In the genomic region with DNA sequence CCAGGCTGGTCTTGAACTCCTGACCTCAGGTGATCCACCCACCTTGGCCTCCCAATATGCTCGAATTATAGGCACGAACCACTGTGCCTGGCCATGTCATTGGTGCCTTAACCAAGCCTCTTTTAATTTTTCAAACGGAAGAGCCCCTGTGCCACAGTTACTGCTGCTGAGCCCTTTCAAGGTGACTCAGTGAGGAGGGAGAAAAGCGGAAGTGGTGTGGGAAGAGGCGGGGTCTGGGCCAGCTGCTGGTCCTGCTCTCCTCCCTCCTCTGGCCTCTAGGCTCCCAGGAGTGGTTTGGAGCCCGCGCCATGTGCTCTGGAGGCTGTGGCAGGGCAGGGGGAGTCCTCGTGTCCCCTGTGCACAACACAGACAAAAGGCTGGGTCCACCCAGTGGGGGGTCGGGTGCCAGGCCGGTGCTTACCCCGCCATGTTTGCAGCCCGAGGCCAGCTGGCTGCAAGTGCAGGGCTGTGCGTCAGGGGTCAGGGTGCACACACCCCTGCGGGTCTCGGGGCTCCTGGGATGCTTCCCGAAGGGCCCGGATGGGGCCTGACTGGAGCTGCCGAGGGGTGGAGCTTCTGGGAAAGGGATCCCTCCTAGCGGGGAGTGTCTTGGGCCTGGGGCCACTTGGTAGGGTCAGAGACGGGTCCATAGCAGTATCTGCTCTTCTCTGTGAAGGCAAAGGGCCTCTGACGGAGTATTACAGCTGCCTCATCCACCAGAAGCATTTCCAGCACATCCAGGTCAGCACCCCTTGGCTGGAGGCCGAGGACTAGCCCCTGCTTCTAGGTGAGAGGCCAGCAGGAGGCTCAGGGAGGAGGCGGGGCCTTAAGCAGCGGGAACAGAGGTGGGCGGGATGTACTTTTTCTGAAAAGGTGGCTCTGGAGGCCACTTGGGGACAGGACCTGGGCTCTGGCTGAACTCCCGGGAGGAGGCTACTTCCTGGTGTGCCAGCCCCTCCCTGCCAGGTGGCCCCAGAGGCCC, we compare ENCODE assay signal across 8 cellular contexts.
A peak's percentile ranks its signal among the peaks of the same experiment; 100 is the strongest.
DNase-seq lines count a peak whose midpoint lies in the region; ATAC-seq, FAIRE-seq and TF ChIP-seq lines count a peak whose summit lies in the region.
"Not testable (repeated sequence)": the region's sequence is repeated elsewhere in the genome, so short reads cannot be mapped to it uniquely, and the experiment has no call there.

No MANE protein-coding gene starts in this region.

- not testable (repeated sequence) for H3K79me1 ChIP-seq in H9 (ENCODE audit: insufficient read depth, low read depth, low read length, poor library complexity, severe bottlenecking); trophoblast cell (ENCODE audit: low read length)

- not testable (repeated sequence) for H3K27me3 ChIP-seq in H9 (ENCODE audit: insufficient read depth, low read length); HepG2 (ENCODE audit: control insufficient read depth in 1 of 2, insufficient read depth in 2 of 2, low read length in 2 of 2); trophoblast cell (ENCODE audit: insufficient read depth, low read length); upper lobe of left lung

- H3K4me1 Mint-ChIP-seq in H9 = peaks cover 19 to 29% of the 10 kb centered on the region in 2 experiments
- not testable (repeated sequence) for H3K4me1 Mint-ChIP-seq in activated CD4-positive, alpha-beta memory T cell treated with anti-CD3 and anti-CD28 coated beads for 36 hours (ENCODE audit: low read depth); activated naive CD8-positive, alpha-beta T cell treated with anti-CD3 and anti-CD28 coated beads for 36 hours

- TF ChIP-seq RAD21 in HepG2 (CRISPR knock-in tag; IDR thresholded peaks at IDR 0.05) = not testable (repeated sequence)

- in situ Hi-C loops in HepG2 (cut with HindIII; ENCODE audit: extremely low pct_ligation_motif_present, low pct_unique_long_range_greater_than_20kb) = not testable (repeated sequence)

- not testable (repeated sequence) for H4K12ac ChIP-seq in trophoblast cell (ENCODE audit: low read depth, low read length)

- H3K23me2 ChIP-seq in H9 (ENCODE audit: insufficient read length, low read depth, low read length, poor library complexity, severe bottlenecking) = not testable (repeated sequence)

- not testable (repeated sequence) for H3T11ph ChIP-seq in H9 (ENCODE audit: low read length)

- H2BK120ac ChIP-seq in H9 (ENCODE audit: low read depth, low read length, poor library complexity, severe bottlenecking); trophoblast cell (ENCODE audit: insufficient read depth, low read length, poor library complexity): not testable (repeated sequence)

- not testable (repeated sequence) for H3K4me2 ChIP-seq in H9 (ENCODE audit: insufficient read depth, insufficient read length, low read length); trophoblast cell (ENCODE audit: low read length)
- peak overlapping the region; percentile 45 for H3K4me2 ChIP-seq in HepG2 (ENCODE audit: low read depth, low read length)

- H3K79me2 ChIP-seq in H9 (ENCODE audit: insufficient read depth, low read length); HepG2 (ENCODE audit: insufficient read depth, low read length); trophoblast cell (ENCODE audit: control insufficient read depth, insufficient read depth, low read length, poor library complexity): not testable (repeated sequence)

- H4K91ac ChIP-seq in H9 (ENCODE audit: insufficient read length, low read depth, low read length) = not testable (repeated sequence)
- peak overlapping the region; percentile 11 for H4K91ac ChIP-seq in trophoblast cell (ENCODE audit: low read depth, low read length)

- not testable (repeated sequence) for ATAC-seq in HepG2; upper lobe of left lung (ENCODE audit: low FRiP score in 2 of 2)

- not testable (repeated sequence) for H3K56ac ChIP-seq in H9 (ENCODE audit: insufficient read length, low read depth, low read length)

- H4K8ac ChIP-seq in H9 (replicated peaks; ENCODE audit: insufficient read length, low read depth, low read length); trophoblast cell (ENCODE audit: low read depth, low read length): not testable (repeated sequence)

- H2AFZ ChIP-seq in H9 (ENCODE audit: low read length); HepG2 (ENCODE audit: low read length); trophoblast cell (ENCODE audit: insufficient read depth, low read length, poor library complexity): not testable (repeated sequence)

- H2BK20ac ChIP-seq in H9 (ENCODE audit: low read depth, low read length, poor library complexity, severe bottlenecking) = not testable (repeated sequence)

- not testable (repeated sequence) for H3K36me3 ChIP-seq in HepG2 (replicated peaks in 1 of 2; ENCODE audit: control insufficient read depth in 1 of 2, insufficient read depth in 2 of 2, low read length in 2 of 2); trophoblast cell (ENCODE audit: control insufficient read depth in 1 of 2, insufficient read depth in 2 of 2, low read length in 2 of 2); upper lobe of left lung

- H3K36me3 Mint-ChIP-seq in H9 (ENCODE audit: insufficient read depth in 1 of 3, low read depth in 3 of 3); activated CD4-positive, alpha-beta memory T cell treated with anti-CD3 and anti-CD28 coated beads for 36 hours; activated naive CD8-positive, alpha-beta T cell treated with anti-CD3 and anti-CD28 coated beads for 36 hours: not testable (repeated sequence)

- not testable (repeated sequence) for H3K23ac ChIP-seq in H9 (ENCODE audit: insufficient read length, low read depth, low read length); trophoblast cell (ENCODE audit: low read length)

- H2BK5ac ChIP-seq in H9 (ENCODE audit: insufficient read length, low read length); trophoblast cell (ENCODE audit: low read depth, low read length, poor library complexity): not testable (repeated sequence)

- not testable (repeated sequence) for H2AK5ac ChIP-seq in H9 (ENCODE audit: insufficient read length, low read length); trophoblast cell (ENCODE audit: low read length)

- not testable (repeated sequence) for TF ChIP-seq POLR2A in NB4 (IDR thresholded peaks at IDR 0.05; ENCODE audit: extremely low read depth, insufficient read length); HepG2 (IDR thresholded peaks at IDR 0.05; ENCODE audit: insufficient read depth in 1 of 2, low read depth in 2 of 2, low read length in 2 of 2); upper lobe of left lung (IDR thresholded peaks at IDR 0.05)

- not testable (repeated sequence) for H3K9me3 ChIP-seq in H9 (ENCODE audit: control insufficient read depth, low read depth, low read length); HepG2 (ENCODE audit: low read length); trophoblast cell (ENCODE audit: insufficient read depth, low read depth, low read length); upper lobe of left lung

- not testable (repeated sequence) for BruUV-seq in HepG2 (replicated peaks; lab: Mats Ljungman, UMichigan)

- not testable (repeated sequence) for TF ChIP-seq EP300 in HepG2 (IDR thresholded peaks at IDR 0.05; ENCODE audit: low read depth in 2 of 2, low read length in 2 of 2); HepG2 (CRISPR knock-in tag; IDR thresholded peaks at IDR 0.05; ENCODE audit: borderline replicate concordance); upper lobe of left lung (IDR thresholded peaks at IDR 0.05)

- TF ChIP-seq CTCF in C4-2B (conservative IDR thresholded peaks at IDR 0.05); H9 (conservative IDR thresholded peaks at IDR 0.05); NB4 (IDR thresholded peaks at IDR 0.05; ENCODE audit: low read depth, low read length); HepG2 (CRISPR knock-in tag; IDR thresholded peaks at IDR 0.05); upper lobe of left lung (IDR thresholded peaks at IDR 0.05): not testable (repeated sequence)

- H3K27ac ChIP-seq in C4-2B = 0 out of 2 replicates have a peak overlapping the region, but pooled peaks have one; percentile 11
- not testable (repeated sequence) for H3K27ac ChIP-seq in H9 (ENCODE audit: insufficient read length, low read depth, low read length); HepG2 (ENCODE audit: extremely low read length, insufficient read depth, low read length); trophoblast cell (ENCODE audit: low read depth, low read length); upper lobe of left lung

- H2BK12ac ChIP-seq in H9 (ENCODE audit: insufficient read length, low read depth, low read length); trophoblast cell (ENCODE audit: low read length): not testable (repeated sequence)

- not testable (repeated sequence) for H3K14ac ChIP-seq in H9 (ENCODE audit: insufficient read depth, low read length); trophoblast cell (ENCODE audit: low read length)

- not testable (repeated sequence) for H3K4me3 ChIP-seq in NB4 (ENCODE audit: low read depth, low read length); HepG2 (replicated peaks in 1 of 3; ENCODE audit: insufficient read depth in 1 of 3, low read depth in 2 of 3, low read length in 3 of 3); trophoblast cell (ENCODE audit: low read depth, low read length); upper lobe of left lung

- H3K9ac ChIP-seq in H9 (ENCODE audit: extremely low read depth, insufficient read length, low read length); HepG2 (ENCODE audit: insufficient read depth, low read depth, low read length); trophoblast cell (ENCODE audit: low read length): not testable (repeated sequence)

- H2BK15ac ChIP-seq in H9 (ENCODE audit: low read depth, low read length) = not testable (repeated sequence)

- H3K4ac ChIP-seq in H9 (ENCODE audit: low read depth, low read length); trophoblast cell (ENCODE audit: low read depth, low read length): not testable (repeated sequence)

- H4K20me1 ChIP-seq in H9 (ENCODE audit: control insufficient read depth, insufficient read depth, insufficient read length); HepG2 (ENCODE audit: insufficient read depth, low read length): not testable (repeated sequence)

- peak overlapping the region in 1 of 3 experiments; percentile 79; a peak in 1 of 7 replicates for H3K27ac Mint-ChIP-seq in H9
- H3K27ac Mint-ChIP-seq in activated CD4-positive, alpha-beta memory T cell treated with anti-CD3 and anti-CD28 coated beads for 36 hours; activated naive CD8-positive, alpha-beta T cell treated with anti-CD3 and anti-CD28 coated beads for 36 hours: not testable (repeated sequence)

- CTCF ChIA-PET in activated CD4-positive, alpha-beta memory T cell treated with anti-CD3 and anti-CD28 coated beads for 36 hours (lab: Charles Lee); HepG2 (lab: Yijun Ruan, JAX; ENCODE audit: low intra/inter-chr PET ratio, low total read pairs): not testable (repeated sequence)

- no CpG with 5 or more reads among the region's 26 CpGs for WGBS in H9 (ENCODE audit: extremely low coverage, insufficient read length, low lambda C conversion rate)
- 64% methylated on average over 14 of the region's 26 CpGs for WGBS in HepG2 (ENCODE audit: low lambda C conversion rate)
- no CpG with 5 or more reads among the region's 26 CpGs for WGBS in trophoblast cell (ENCODE audit: extremely low coverage, insufficient coverage, insufficient read length)
- WGBS in upper lobe of left lung, 2 donors = 74 to 78% methylated on average over 5 to 25 of the region's 26 CpGs

- not testable (repeated sequence) for H3K18ac ChIP-seq in H9 (ENCODE audit: insufficient read length, low read depth, low read length); trophoblast cell (ENCODE audit: low read length)

- not testable (repeated sequence) for H3K27me3 Mint-ChIP-seq in H9 (ENCODE audit: low read depth); activated CD4-positive, alpha-beta memory T cell treated with anti-CD3 and anti-CD28 coated beads for 36 hours; activated naive CD8-positive, alpha-beta T cell treated with anti-CD3 and anti-CD28 coated beads for 36 hours

- not testable (repeated sequence) for H4K5ac ChIP-seq in H9 (ENCODE audit: insufficient read length, low read depth, low read length)

- H3K9me3 Mint-ChIP-seq in H9; activated CD4-positive, alpha-beta memory T cell treated with anti-CD3 and anti-CD28 coated beads for 36 hours; activated naive CD8-positive, alpha-beta T cell treated with anti-CD3 and anti-CD28 coated beads for 36 hours: not testable (repeated sequence)

- not testable (repeated sequence) for H3K4me3 Mint-ChIP-seq in H9; activated CD4-positive, alpha-beta memory T cell treated with anti-CD3 and anti-CD28 coated beads for 36 hours; activated naive CD8-positive, alpha-beta T cell treated with anti-CD3 and anti-CD28 coated beads for 36 hours

- POLR2A ChIA-PET in activated CD4-positive, alpha-beta memory T cell treated with anti-CD3 and anti-CD28 coated beads for 36 hours (lab: Charles Lee); HepG2 (lab: Yijun Ruan, JAX): not testable (repeated sequence)

- not testable (repeated sequence) for H3K4me1 ChIP-seq in H9 (ENCODE audit: insufficient read depth, low read length); trophoblast cell (ENCODE audit: control insufficient read depth in 1 of 2, insufficient read depth in 2 of 2, low read length in 2 of 2); upper lobe of left lung
- peaks cover 17% of the 10 kb centered on the region; the same call in 1 of the 2 replicates for H3K4me1 ChIP-seq in HepG2 (ENCODE audit: insufficient read depth, low read length)

- DNase-seq in H9 = peak; percentile 44
- DNase-seq in NB4 (ENCODE audit: low read depth) = peak; percentile 70
- peak; percentile 46 for DNase-seq in activated CD4-positive, alpha-beta memory T cell treated with anti-CD3 and anti-CD28 coated beads for 36 hours
- DNase-seq in activated naive CD8-positive, alpha-beta T cell treated with anti-CD3 and anti-CD28 coated beads for 36 hours = peak; percentile 9
- DNase-seq in HepG2 (ENCODE audit: low spot score); trophoblast cell: not testable (repeated sequence)
- peak; percentile 77 to 79 for DNase-seq in upper lobe of left lung

- FAIRE-seq in HepG2 (lab: Jason Lieb, UNC) = not testable (repeated sequence)

- intact Hi-C loops in activated CD4-positive, alpha-beta memory T cell treated with anti-CD3 and anti-CD28 coated beads for 36 hours (cut with micrococcal nuclease); HepG2 (cut with micrococcal nuclease; ENCODE audit: unreplicated experiment): not testable (repeated sequence)
